1 cellular context compared by ENCODE assay signal in the genomic region with DNA sequence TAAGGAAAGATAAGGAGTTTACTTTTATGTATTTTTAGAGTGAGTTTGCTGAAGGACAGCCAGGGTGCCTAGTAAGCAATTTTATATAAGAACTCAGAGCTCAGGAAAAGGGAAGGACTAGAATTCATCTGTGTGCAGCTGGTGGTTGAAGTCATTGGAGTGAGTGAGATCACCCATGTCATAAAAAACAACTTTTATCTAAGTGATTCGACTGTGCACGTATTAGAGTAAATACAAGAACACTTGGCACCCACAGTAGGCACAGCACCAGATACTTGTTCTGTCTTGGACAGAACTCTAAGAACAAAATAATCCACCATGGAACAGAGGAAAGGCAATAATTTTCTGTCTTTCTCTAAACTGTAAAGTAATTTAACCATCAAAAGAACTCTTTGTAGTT.
TF ChIP-seq lines count a peak whose summit lies in the region.

No MANE protein-coding gene starts in this region.

TF ChIP-seq in endothelial cell of umbilical vein, 7 proteins besides CTCF, POLR2A, EP300 and RAD21 (continued from another document):
- TF ChIP-seq EZH2 (IDR thresholded peaks at IDR 0.05; ENCODE audit: borderline replicate concordance, low read depth, low read length, severe bottlenecking): no peak
- no peak for TF ChIP-seq JUN (IDR thresholded peaks at IDR 0.05; ENCODE audit: borderline replicate concordance, insufficient read depth, insufficient read length, low read depth)
- TF ChIP-seq GATA2 (IDR thresholded peaks at IDR 0.05; ENCODE audit: insufficient read depth, insufficient read length, low read depth, low read length): no peak
- TF ChIP-seq, protein P1, sequence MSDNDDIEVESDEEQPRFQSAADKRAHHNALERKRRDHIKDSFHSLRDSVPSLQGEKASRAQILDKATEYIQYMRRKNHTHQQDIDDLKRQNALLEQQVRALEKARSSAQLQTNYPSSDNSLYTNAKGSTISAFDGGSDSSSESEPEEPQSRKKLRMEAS (IDR thresholded peaks at IDR 0.05; ENCODE audit: insufficient read depth, insufficient read length): no peak
